ENCODE assay signal across 9 cellular contexts in genomic region chr1:23867542-23867952, GRCh38. TPM values are rescaled to one million over a fixed set of nuclear protein-coding genes. Genes with fewer than 3 reads are reported as not detected.
DNase-seq lines count a peak whose midpoint lies in the region; ATAC-seq, FAIRE-seq and TF ChIP-seq lines count a peak whose summit lies in the region.
"Had no signal": no experiment of that assay in that cellular context is flagged by ENCODE, and none has a peak within 500 bp of the region (broad histone marks: within the 10 kb centered on the region; RNA-seq: fewer than 3 reads in every experiment).

No MANE protein-coding gene starts in this region.

- no peaks in the 10 kb centered on the region for H3K36me3 Mint-ChIP-seq in neural progenitor cell

- H2BK5ac ChIP-seq in H1 (ENCODE audit: low read depth, low read length) = no peak overlapping the region

- peaks cover 45 to 57% (median 53%) of the 10 kb centered on the region in 10 experiments for H3K4me1 ChIP-seq in BLaER1 treated with 17β-estradiol and CSF1 and Interleukin-3, amounts not matched to agents 10 nM and 100 nM
- H3K4me1 ChIP-seq in H1 (replicated peaks in 1 of 4; ENCODE audit: control insufficient read depth in 3 of 4, insufficient read depth in 4 of 4, low read length in 3 of 4) (no peaks in the 10 kb centered on the region; a peak in 1 of 7 replicates), neural progenitor cell (peaks cover 5% of the 10 kb centered on the region)

- TF ChIP-seq EP300 in H1 (IDR thresholded peaks at IDR 0.05; ENCODE audit: borderline replicate concordance in 1 of 2, low read depth in 2 of 2, low read length in 2 of 2) = no peak

- peak overlapping the region; percentile 94 to 100 (median 99) for H3K4me2 ChIP-seq in BLaER1 treated with 17β-estradiol and CSF1 and Interleukin-3, amounts not matched to agents 10 nM and 100 nM
- H3K4me2 ChIP-seq in H1 (ENCODE audit: insufficient read depth in 1 of 2, low read depth in 2 of 2, low read length in 2 of 2) (peak overlapping the region; percentile 79 to 89), neural progenitor cell (peak overlapping the region; percentile 83)

- H3K14ac ChIP-seq in H1 (ENCODE audit: insufficient read length) = no peak overlapping the region

- no peak overlapping the region for H2BK12ac ChIP-seq in H1 (ENCODE audit: low read depth, low read length)

- H3K9ac ChIP-seq in BLaER1 treated with 17β-estradiol and CSF1 and Interleukin-3, amounts not matched to agents 10 nM and 100 nM = peak overlapping the region; percentile 68 to 88 (median 81)
- no peak overlapping the region; a peak in 1 of 7 replicates for H3K9ac ChIP-seq in H1 (replicated peaks in 1 of 4; ENCODE audit: extremely low read depth in 1 of 4, low read depth in 3 of 4, low read length in 3 of 4)
- no peak overlapping the region for H3K9ac ChIP-seq in neural progenitor cell

- POLR2A ChIA-PET in H1 (lab: Charles Lee; ENCODE audit: partially characterized antibody) = interaction anchor here (0.5 to 1.2 kb wide), 3 partner anchors 13 to 92 kb away, joined by 3 read pairs; partner anchors contain the start of gene PNRC2

- peaks cover 15 to 29% (median 27%) of the 10 kb centered on the region in 11 experiments for H3K36me3 ChIP-seq in BLaER1 treated with 17β-estradiol and CSF1 and Interleukin-3, amounts not matched to agents 10 nM and 100 nM
- H3K36me3 ChIP-seq in H1 (ENCODE audit: control insufficient read depth in 2 of 4, insufficient read depth in 4 of 4, low read length in 3 of 4) = no peaks in the 10 kb centered on the region
- H3K36me3 ChIP-seq in neural progenitor cell = no peaks in the 10 kb centered on the region

- H3K4ac ChIP-seq in H1 (replicated peaks; ENCODE audit: insufficient read length, low read depth, low read length) = no peak overlapping the region

- H4K91ac ChIP-seq in H1 (replicated peaks; ENCODE audit: insufficient read length, low read length) = no peak overlapping the region

- peak; percentile 33 for ATAC-seq in GM21529 (IDR thresholded peaks at IDR 0.05; ENCODE audit: unreplicated experiment)

- H3K4me3 ChIP-seq in BLaER1 treated with 17β-estradiol and CSF1 and Interleukin-3, amounts not matched to agents 10 nM and 100 nM = peak overlapping the region; percentile 69 to 83 (median 79)
- H3K4me3 ChIP-seq in H1 (ENCODE audit: extremely low read depth in 1 of 4, insufficient read depth in 2 of 4, low read depth in 3 of 4, low read length in 4 of 4) (peak overlapping the region; percentile 58 to 75 (median 70)), neural progenitor cell (peak overlapping the region; percentile 60)

- no peak for TF ChIP-seq POLR2A in H1 (IDR thresholded peaks at IDR 0.05; ENCODE audit: control extremely low read depth in 1 of 2, low read depth in 2 of 2, low read length in 2 of 2)

- no peak overlapping the region for H3K27ac Mint-ChIP-seq in neural progenitor cell

- H3K27ac ChIP-seq in BLaER1 treated with 17β-estradiol and CSF1 and Interleukin-3, amounts not matched to agents 10 nM and 100 nM = peak overlapping the region; percentile 45 to 71 (median 61); a peak in 21 of 22 replicates
- no peak overlapping the region for H3K27ac ChIP-seq in H1 (ENCODE audit: low read depth, low read length)
- H3K27ac ChIP-seq in neural progenitor cell = no peak overlapping the region

- CTCF ChIA-PET in H1 (lab: Charles Lee; ENCODE audit: partially characterized antibody) = interaction anchor here (0.5 to 2.2 kb wide), 6 partner anchors 10 to 374 kb away, joined by 3 to 7 read pairs (median 3); no protein-coding TSS in a partner anchor

- peak; percentile 10 for DNase-seq in NCI-H510A treated with DMSO at 0.1 percent for 48 hours (lab: John Stamatoyannopoulos, UW)
- peak in 1 of 2 experiments; percentile 66 for DNase-seq in H1 (ENCODE audit: low read depth in 1 of 2, low spot score in 2 of 2)
- no peak for DNase-seq in neural progenitor cell (ENCODE audit: low spot score)
- no peak for DNase-seq in NCI-H524 treated with DMSO at 0.1 percent for 48 hours (lab: John Stamatoyannopoulos, UW)
- no peak for DNase-seq in LoVo (ENCODE audit: low spot score)
- DNase-seq in NCI-H446 treated with DMSO at 0.1 percent for 48 hours (lab: John Stamatoyannopoulos, UW) = no peak

- H2AK5ac ChIP-seq in H1 (ENCODE audit: low read depth, low read length) = no peak overlapping the region

- H3K18ac ChIP-seq in H1 (ENCODE audit: extremely low read depth, low read length) = no peak overlapping the region

- H4K5ac ChIP-seq in H1 (ENCODE audit: insufficient read length, low read depth, low read length) = no peak overlapping the region

- H2BK20ac ChIP-seq in H1 (ENCODE audit: low read length) = no peak overlapping the region

- H3K56ac ChIP-seq in H1 (replicated peaks; ENCODE audit: insufficient read length, low read depth, low read length) = no peak overlapping the region

- H3K23me2 ChIP-seq in H1 (ENCODE audit: low read depth, low read length) = peaks cover 7% of the 10 kb centered on the region

- H3K79me1 ChIP-seq in H1 (ENCODE audit: low read depth, low read length) = no peaks in the 10 kb centered on the region

- H3K23ac ChIP-seq in H1 (ENCODE audit: insufficient read length) = no peak overlapping the region

- whole genome bisulfite sequencing in H1 (ENCODE audit: extremely low coverage in 1 of 2, insufficient coverage in 1 of 2, insufficient read length in 1 of 2, insufficient replicate concordance in 2 of 2, low coverage in 1 of 2, low lambda C conversion rate in 2 of 2, missing lambda C conversion rate in 1 of 2), 2 experiments = 2% methylated on average over 16 of the region's 24 CpGs; no CpG with 5 or more reads in 1 of the 2 experiments

- no peak overlapping the region for H4K8ac ChIP-seq in H1 (ENCODE audit: extremely low read depth, insufficient read depth, low read length)

- H3K4me3 Mint-ChIP-seq in neural progenitor cell = peak overlapping the region; percentile 88

- H4K20me1 ChIP-seq in BLaER1 treated with 17β-estradiol and CSF1 and Interleukin-3, amounts not matched to agents 10 nM and 100 nM = peaks cover 0 to 25% (median 9%) of the 10 kb centered on the region in 11 experiments; a peak in 10 of 22 replicates
- H4K20me1 ChIP-seq in H1 (replicated peaks in 1 of 2; ENCODE audit: control insufficient read depth in 1 of 2, insufficient read depth in 2 of 2, low read length in 2 of 2) = no peaks in the 10 kb centered on the region
- H4K20me1 ChIP-seq in neural progenitor cell (ENCODE audit: low read depth) = peaks cover 7% of the 10 kb centered on the region

- H2BK15ac ChIP-seq in H1 (ENCODE audit: low read length) = no peak overlapping the region

- TF ChIP-seq RAD21 in H1 (IDR thresholded peaks at IDR 0.05 in 1 of 2, conservative IDR thresholded peaks at IDR 0.05 in 1 of 2; ENCODE audit: low read depth in 2 of 2, low read length in 2 of 2) = no peak

- no peak for TF ChIP-seq CTCF in H1 (IDR thresholded peaks at IDR 0.05; ENCODE audit: control extremely low read depth in 1 of 3, insufficient read depth in 1 of 3, low read depth in 1 of 3, low read length in 3 of 3)
- no peak for TF ChIP-seq CTCF in neural progenitor cell (IDR thresholded peaks at IDR 0.05)

- peak overlapping the region; percentile 85; the same call in 1 of the 2 replicates for H2AFZ ChIP-seq in H1 (ENCODE audit: low read length)
- peak overlapping the region; percentile 65 for H2AFZ ChIP-seq in neural progenitor cell (replicated peaks)

- no peaks in the 10 kb centered on the region for H3K9me3 ChIP-seq in BLaER1 treated with 17β-estradiol and CSF1 and Interleukin-3, amounts not matched to agents 10 nM and 100 nM (replicated peaks in 1 of 11)
- H3K9me3 ChIP-seq in H1 (ENCODE audit: insufficient read depth in 2 of 2, low read depth in 1 of 2, low read length in 1 of 2) (no peaks in the 10 kb centered on the region), neural progenitor cell (ENCODE audit: low read depth) (no peaks in the 10 kb centered on the region)

- H3K27me3 Mint-ChIP-seq in neural progenitor cell (ENCODE audit: insufficient read depth, low read depth) = peaks cover 28% of the 10 kb centered on the region

- no peak overlapping the region for H2BK120ac ChIP-seq in H1 (replicated peaks; ENCODE audit: low read depth, low read length)

- no peaks in the 10 kb centered on the region for H3K9me3 Mint-ChIP-seq in neural progenitor cell

- no peak for FAIRE-seq in H1 (lab: Jason Lieb, UNC)

- H3K79me2 ChIP-seq in H1 (ENCODE audit: control insufficient read depth in 1 of 2, insufficient read depth in 2 of 2, low read length in 2 of 2) = no peaks in the 10 kb centered on the region
- H3K79me2 ChIP-seq in neural progenitor cell (ENCODE audit: low read depth) = no peaks in the 10 kb centered on the region

- peaks cover 11% of the 10 kb centered on the region for H3K4me1 Mint-ChIP-seq in neural progenitor cell

- H3K27me3 ChIP-seq in BLaER1 treated with 17β-estradiol and CSF1 and Interleukin-3, amounts not matched to agents 10 nM and 100 nM = no peaks in the 10 kb centered on the region; a peak in 1 of 22 replicates
- H3K27me3 ChIP-seq in H1 (replicated peaks in 1 of 4; ENCODE audit: control insufficient read depth in 3 of 4, extremely low read depth in 1 of 4, insufficient read depth in 3 of 4, low read length in 3 of 4) = peaks cover 6 to 28% (median 19%) of the 10 kb centered on the region in 4 experiments
- peaks cover 45% of the 10 kb centered on the region for H3K27me3 ChIP-seq in neural progenitor cell

- no peaks in the 10 kb centered on the region for H3F3A ChIP-seq in neural progenitor cell (ENCODE audit: low read depth)

RNA-seq across cellular contexts. Expression of gene FUCA1, which starts 0.5 kb away (rescaled TPM):
- total RNA-seq in H1 (2021; fragmentation: NEBNext Ultra II Directional; extraction: Animal tissue kit (Norgen Biotek cat#: 25700)) = 6.4 and 7.1 TPM in 2 replicates
- 4.0 and 5.9 TPM in 2 replicates for polyA plus RNA-seq in H1 (2011; rRNA removed)
- polyA plus RNA-seq in H1 (2011; cell fraction: cytosol; rRNA removed) = 5.9 TPM
- 3.7 TPM for polyA plus RNA-seq in H1 (2011; cell fraction: nucleus; rRNA removed)
- 5.5 to 6.1 TPM (median 6.1 TPM) in 4 replicates for polyA plus RNA-seq in H1 (2012, experiment 1 of 2)
- 2.1 TPM for polyA plus RNA-seq in H1 (2012, experiment 2 of 2)
- 8.6 TPM for polyA plus RNA-seq in H1 (2013, experiment 1 of 2)
- 9.7 TPM for polyA plus RNA-seq in H1 (2013, experiment 2 of 2)
- 4.9 and 5.0 TPM in 2 replicates for polyA minus RNA-seq in H1 (2011; rRNA and poly(A)+ RNA removed)
- polyA minus RNA-seq in H1 (2011; cell fraction: cytosol; rRNA and poly(A)+ RNA removed) = 2.5 TPM
- 3.3 TPM for polyA minus RNA-seq in H1 (2011; cell fraction: nucleus; rRNA and poly(A)+ RNA removed)
- total RNA-seq in neural progenitor cell (ENCODE audit: low replicate concordance) = 10.2 and 12.6 TPM in 2 replicates

RNA-seq across cellular contexts. Expression of gene HMGCL, which starts 42.3 kb away (rescaled TPM):
- 13.7 and 15.6 TPM in 2 replicates for total RNA-seq in H1 (2021; fragmentation: NEBNext Ultra II Directional; extraction: Animal tissue kit (Norgen Biotek cat#: 25700))
- 19.5 and 24.3 TPM in 2 replicates for polyA plus RNA-seq in H1 (2011; rRNA removed)
- polyA plus RNA-seq in H1 (2011; cell fraction: cytosol; rRNA removed) = 29.3 TPM
- polyA plus RNA-seq in H1 (2011; cell fraction: nucleus; rRNA removed) = 24.5 TPM
- polyA plus RNA-seq in H1 (2012, experiment 1 of 2) = 13.8 to 24.3 TPM (median 19.2 TPM) in 4 replicates
- polyA plus RNA-seq in H1 (2012, experiment 2 of 2) = 14.1 TPM
- 11.2 TPM for polyA plus RNA-seq in H1 (2013, experiment 1 of 2)
- polyA plus RNA-seq in H1 (2013, experiment 2 of 2) = 9.9 TPM
- 15.8 and 24.2 TPM in 2 replicates for polyA minus RNA-seq in H1 (2011; rRNA and poly(A)+ RNA removed)
- 10.4 TPM for polyA minus RNA-seq in H1 (2011; cell fraction: cytosol; rRNA and poly(A)+ RNA removed)
- polyA minus RNA-seq in H1 (2011; cell fraction: nucleus; rRNA and poly(A)+ RNA removed) = 11.8 TPM
- 20.7 and 30.7 TPM in 2 replicates for total RNA-seq in neural progenitor cell (ENCODE audit: low replicate concordance)

RNA-seq across cellular contexts. Expression of gene CNR2, which starts 45.6 kb away (rescaled TPM):
- total RNA-seq in H1 (2021; fragmentation: NEBNext Ultra II Directional; extraction: Animal tissue kit (Norgen Biotek cat#: 25700)) = not detected in 2 replicates
- polyA plus RNA-seq in H1 (2011; rRNA removed) = not detected in 2 replicates
- polyA plus RNA-seq in H1 (2011; cell fraction: cytosol; rRNA removed) = not detected
- polyA plus RNA-seq in H1 (2011; cell fraction: nucleus; rRNA removed) = not detected
- polyA plus RNA-seq in H1 (2012, experiment 1 of 2) = not detected in 4 replicates
- not detected for polyA plus RNA-seq in H1 (2012, experiment 2 of 2)
- not detected for polyA plus RNA-seq in H1 (2013, experiment 1 of 2)
- not detected for polyA plus RNA-seq in H1 (2013, experiment 2 of 2)
- polyA minus RNA-seq in H1 (2011; rRNA and poly(A)+ RNA removed) = not detected in 2 replicates
- not detected for polyA minus RNA-seq in H1 (2011; cell fraction: cytosol; rRNA and poly(A)+ RNA removed)
- polyA minus RNA-seq in H1 (2011; cell fraction: nucleus; rRNA and poly(A)+ RNA removed) = not detected
- not detected in 2 replicates for total RNA-seq in neural progenitor cell (ENCODE audit: low replicate concordance)
- total RNA-seq: renal cortical epithelial cell had no signal

Comparison
In these comparisons a context has a peak if more than half of its experiments do, and no peak if none do; other contexts are left out.
1. H3K27ac ChIP-seq: peak in BLaER1 treated with 17β-estradiol and CSF1 and Interleukin-3, amounts not matched to agents 10 nM and 100 nM (11 of 11); none in H1 (single experiment) and neural progenitor cell (single experiment).
2. H3K9ac ChIP-seq: peak in BLaER1 treated with 17β-estradiol and CSF1 and Interleukin-3, amounts not matched to agents 10 nM and 100 nM (11 of 11); none in H1 (0 of 4) and neural progenitor cell (single experiment).
3. Peak in every context shown above with its lines, with median percentiles within 50 percentile points of each other: H3K4me2 ChIP-seq and H3K4me3 ChIP-seq.